ENCODE assay signal across 19 cellular contexts in the genomic region with DNA sequence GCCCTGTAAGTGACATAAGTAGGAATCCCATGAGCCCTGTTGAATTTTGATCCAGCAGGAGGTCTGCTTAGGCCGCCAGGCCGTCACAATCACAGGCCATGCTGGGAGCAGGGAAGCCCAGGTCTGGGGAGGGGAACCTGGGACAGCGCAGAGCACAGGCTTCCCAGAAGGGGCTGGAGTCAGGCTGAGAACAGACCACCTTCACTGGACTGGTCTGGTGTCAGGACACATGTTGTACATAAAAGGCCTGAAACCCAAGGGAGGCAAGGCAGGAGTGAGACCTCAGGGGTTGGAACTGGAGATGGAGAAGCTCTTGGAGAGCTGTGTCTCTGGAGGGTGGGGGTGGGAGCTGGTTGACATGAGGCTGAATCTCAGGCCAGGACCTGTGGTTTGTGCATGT.
"Had no signal": no experiment of that assay in that cellular context is flagged by ENCODE, and none has a peak within 500 bp of the region (broad histone marks: within the 10 kb centered on the region; RNA-seq: fewer than 3 reads in every experiment).

No MANE protein-coding gene starts in this region.

- H3K27ac ChIP-seq: hepatocyte, parathyroid adenoma, prostate gland, right lobe of liver had no signal

- H3K27me3 Mint-ChIP-seq: natural killer cell treated with Interleukin-12 subunit alpha and Interleukin-12 subunit beta and Interleukin-15 and Interleukin-18, amount 100 ng/mL, for 72 hours; stimulated activated memory B cell treated with anti-CD40 and anti-IgM and Interleukin-4, amounts not matched to agents 10 μg/mL and 1 μg/mL and 100 μg/mL, for 72 hours had no signal

- H3K9me3 Mint-ChIP-seq: natural killer cell treated with Interleukin-12 subunit alpha and Interleukin-12 subunit beta and Interleukin-15 and Interleukin-18, amount 100 ng/mL, for 72 hours; stimulated activated memory B cell treated with anti-CD40 and anti-IgM and Interleukin-4, amounts not matched to agents 10 μg/mL and 1 μg/mL and 100 μg/mL, for 72 hours had no signal

- H3K36me3 Mint-ChIP-seq: natural killer cell treated with Interleukin-12 subunit alpha and Interleukin-12 subunit beta and Interleukin-15 and Interleukin-18, amount 100 ng/mL, for 72 hours; stimulated activated memory B cell treated with anti-CD40 and anti-IgM and Interleukin-4, amounts not matched to agents 10 μg/mL and 1 μg/mL and 100 μg/mL, for 72 hours had no signal

- H3K4me3 Mint-ChIP-seq: natural killer cell treated with Interleukin-12 subunit alpha and Interleukin-12 subunit beta and Interleukin-15 and Interleukin-18, amount 100 ng/mL, for 72 hours; stimulated activated memory B cell treated with anti-CD40 and anti-IgM and Interleukin-4, amounts not matched to agents 10 μg/mL and 1 μg/mL and 100 μg/mL, for 72 hours had no signal

- H3K4me3 ChIP-seq: hepatocyte, lung, prostate gland, right lobe of liver had no signal

- H3K4me1 Mint-ChIP-seq: stimulated activated memory B cell treated with anti-CD40 and anti-IgM and Interleukin-4, amounts not matched to agents 10 μg/mL and 1 μg/mL and 100 μg/mL, for 72 hours had no signal

- H3K27ac Mint-ChIP-seq: stimulated activated memory B cell treated with anti-CD40 and anti-IgM and Interleukin-4, amounts not matched to agents 10 μg/mL and 1 μg/mL and 100 μg/mL, for 72 hours had no signal

- ATAC-seq: left colon; left ventricle myocardium superior; natural killer cell treated with Interleukin-12 subunit alpha and Interleukin-12 subunit beta and Interleukin-15 and Interleukin-18, amount 100 ng/mL, for 72 hours; right lobe of liver; stimulated activated memory B cell treated with anti-CD40 and anti-IgM and Interleukin-4, amounts not matched to agents 10 μg/mL and 1 μg/mL and 100 μg/mL, for 72 hours had no signal

- DNase-seq: erythroblast; foreskin melanocyte; head of caudate nucleus; left colon; left ventricle myocardium superior; mesenchymal stem cell; midbrain; occipital lobe; retina; right lobe of liver; stimulated activated CD4-positive, alpha-beta T cell treated with anti-CD3 and anti-CD28 coated beads, Interleukin-4, amount 100 ng/mL, for 1 hour; stimulated activated CD8-positive, alpha-beta memory T cell treated with anti-CD3 and anti-CD28 coated beads, Interleukin-4, amount 100 ng/mL, for 48 hours; trophoblast cell had no signal
